In genomic region chr3:144034715-144035114, GRCh38 we compare ENCODE assay signal across 24 cellular contexts.
"Had no signal": no experiment of that assay in that cellular context is flagged by ENCODE, and none has a peak within 500 bp of the region (broad histone marks: within the 10 kb centered on the region; RNA-seq: fewer than 3 reads in every experiment).

No MANE protein-coding gene starts in this region.

- ATAC-seq: activated CD4-positive, CD25-positive, alpha-beta regulatory T cell treated with anti-CD3 and anti-CD28 coated beads, Interleukin-2, amount 50 U/mL, for 24 hours; activated CD8-positive, alpha-beta T cell treated with anti-CD3 and anti-CD28 coated beads for 36 hours; activated naive CD8-positive, alpha-beta T cell treated with anti-CD3 and anti-CD28 coated beads, Interleukin-2, amount 50 U/mL, for 24 hours; esophagus mucosa; T-helper 17 cell had no signal

- H3K4me3 ChIP-seq: adrenal gland, ascending aorta had no signal

- H3K27ac ChIP-seq: adrenal gland, WERI-Rb-1 had no signal

- H3K9me3 ChIP-seq: adrenal gland, ascending aorta had no signal

- H3K36me3 ChIP-seq: adrenal gland, ascending aorta, WERI-Rb-1 had no signal

- H3K27me3 ChIP-seq: adrenal gland, ascending aorta had no signal

- H3K4me1 ChIP-seq: adrenal gland had no signal

- DNase-seq: activated B cell treated with CpG ODN at 0.5 μM for 24 hours; activated CD4-positive, alpha-beta T cell treated with anti-CD3 and anti-CD28 coated beads for 48 hours; activated CD4-positive, alpha-beta T cell treated with anti-CD3 and anti-CD28 coated beads, Interleukin-2, amount 50 U/mL, for 1 hour; activated CD4-positive, alpha-beta T cell treated with anti-CD3 and anti-CD28 coated beads, Interleukin-2, amount 50 U/mL, for 48 hours; activated CD8-positive, alpha-beta memory T cell treated with anti-CD3 and anti-CD28 coated beads for 24 hours; activated CD8-positive, alpha-beta T cell treated with anti-CD3 and anti-CD28 coated beads for 36 hours; activated effector memory CD4-positive, alpha-beta T cell treated with anti-CD3 and anti-CD28 coated beads, Interleukin-2, amount 50 U/mL, for 16 hours; activated naive CD4-positive, alpha-beta T cell treated with anti-CD3 and anti-CD28 coated beads for 36 hours; activated naive CD8-positive, alpha-beta T cell treated with anti-CD3 and anti-CD28 coated beads for 36 hours; activated naive CD8-positive, alpha-beta T cell treated with anti-CD3 and anti-CD28 coated beads, Interleukin-2, amount 50 U/mL, for 24 hours; activated T-cell treated with anti-CD3 and anti-CD28 coated beads, Interleukin-2, amount 50 U/mL, for 1 hour; activated T-cell treated with anti-CD3 and anti-CD28 coated beads, Interleukin-2, amount 50 U/mL, for 48 hours; adrenal gland; cortex of kidney; dermis blood vessel endothelial cell; effector CD8-positive, alpha-beta T cell; foreskin fibroblast; T-helper 1 cell; T-helper 17 cell; T1000; WERI-Rb-1 had no signal
